ENCODE assay signal across 19 cellular contexts in the genomic region with DNA sequence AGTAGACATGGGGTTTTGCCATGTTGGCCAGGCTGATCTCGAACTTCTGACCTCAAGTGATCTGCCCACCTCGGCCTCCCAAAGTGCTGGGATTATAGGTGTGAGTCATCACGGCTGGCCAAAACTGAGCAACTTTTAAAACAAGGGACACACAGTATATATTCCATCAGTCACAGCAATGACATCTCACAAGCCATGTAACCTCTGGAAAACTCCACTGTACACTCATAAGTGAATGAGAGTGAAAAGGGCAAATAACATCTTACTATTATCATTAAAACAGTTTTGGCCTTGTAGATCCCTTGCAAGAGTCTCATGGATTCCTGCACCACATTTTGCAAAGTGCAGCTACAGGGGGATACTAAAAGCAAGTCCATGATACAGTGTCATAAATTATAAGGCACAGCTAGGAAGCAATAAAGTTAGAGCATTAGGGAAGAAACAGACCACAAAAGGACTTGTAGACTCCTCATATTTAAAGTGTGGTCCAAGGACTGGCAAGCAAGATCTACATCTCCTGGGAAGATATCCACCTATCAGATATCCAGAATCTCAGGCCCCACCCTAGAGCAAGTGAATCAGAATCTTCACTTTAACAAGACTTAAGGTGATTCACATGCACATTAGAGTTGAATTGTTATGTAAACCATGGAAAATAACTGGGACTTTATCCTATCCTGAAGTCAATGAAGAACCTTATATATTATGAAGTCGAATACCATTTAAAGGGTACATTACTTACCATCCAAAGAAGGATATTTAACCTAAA. TPM values are rescaled to one million over a fixed set of nuclear protein-coding genes. Genes with fewer than 3 reads are reported as not detected.
DNase-seq lines count a peak whose midpoint lies in the region; TF ChIP-seq lines count a peak whose summit lies in the region.
"Had no signal": no experiment of that assay in that cellular context is flagged by ENCODE, and none has a peak within 500 bp of the region (broad histone marks: within the 10 kb centered on the region; RNA-seq: fewer than 3 reads in every experiment).

No MANE protein-coding gene starts in this region.

- peak overlapping the region; percentile 72 for H3K27ac Mint-ChIP-seq in endodermal cell
- no peak overlapping the region for H3K27ac Mint-ChIP-seq in Calu3 (ENCODE audit: unreplicated experiment)
- H3K27ac Mint-ChIP-seq: mesothelial cell of epicardium had no signal

- no peaks in the 10 kb centered on the region for H3K9me3 ChIP-seq in endodermal cell (ENCODE audit: control insufficient read depth, low read length)
- H3K9me3 ChIP-seq: Peyer's patch, upper lobe of right lung had no signal

- TF ChIP-seq CTCF in endodermal cell (conservative IDR thresholded peaks at IDR 0.05) (no peak), Calu3 (IDR thresholded peaks at IDR 0.05; ENCODE audit: unreplicated experiment) (no peak)

- peaks cover 3% of the 10 kb centered on the region for H3K4me1 ChIP-seq in endodermal cell (ENCODE audit: control insufficient read depth, insufficient read depth, low read length)

- no peaks in the 10 kb centered on the region for H3K27me3 Mint-ChIP-seq in endodermal cell (ENCODE audit: insufficient read depth)
- H3K27me3 Mint-ChIP-seq in Calu3 (ENCODE audit: unreplicated experiment): no peaks in the 10 kb centered on the region

- DNase-seq in ELR (ENCODE audit: low read depth): peak; percentile 69
- peak; percentile 86 for DNase-seq in M059J (ENCODE audit: low read depth)
- DNase-seq in endodermal cell: no peak
- peak; percentile 22 for DNase-seq in left kidney (ENCODE audit: low read depth, low spot score)
- no peak for DNase-seq in Calu3
- DNase-seq in NCI-H524 (lab: John Stamatoyannopoulos, UW): no peak
- DNase-seq in kidney glomerular epithelial cell (lab: John Stamatoyannopoulos, UW): no peak
- DNase-seq in NCI-H2107 (lab: John Stamatoyannopoulos, UW): no peak
- DNase-seq: activated CD4-positive, alpha-beta T cell treated with anti-CD3 and anti-CD28 coated beads for 1 hour; activated naive CD4-positive, alpha-beta T cell treated with Interleukin-2 at 50 U/mL for 16 hours; AML-193; brain microvascular endothelial cell; DMS153; Kasumi-1; NCI-H187; NCI-H526 treated with DMSO at 0.1 percent for 48 hours; Peyer's patch; upper lobe of right lung had no signal

- H3K36me3 ChIP-seq in endodermal cell (ENCODE audit: control insufficient read depth, insufficient read depth, low read length): peaks cover 21% of the 10 kb centered on the region

- no peaks in the 10 kb centered on the region for H3K9me3 Mint-ChIP-seq in endodermal cell
- H3K9me3 Mint-ChIP-seq in Calu3 (ENCODE audit: low read depth, unreplicated experiment): no peaks in the 10 kb centered on the region
- H3K9me3 Mint-ChIP-seq: mesothelial cell of epicardium had no signal

- no peak overlapping the region for H3K4me3 Mint-ChIP-seq in endodermal cell
- no peak overlapping the region for H3K4me3 Mint-ChIP-seq in Calu3 (ENCODE audit: low read depth, unreplicated experiment)
- H3K4me3 Mint-ChIP-seq: mesothelial cell of epicardium had no signal

- no TSS peak for BruUV-seq in Calu3 (replicated peaks; lab: Mats Ljungman, UMichigan)

- H3K36me3 Mint-ChIP-seq in endodermal cell (ENCODE audit: low read depth) (peaks cover 20% of the 10 kb centered on the region), Calu3 (ENCODE audit: insufficient read depth, unreplicated experiment) (peaks cover 3% of the 10 kb centered on the region)

- no peak overlapping the region for H3K27ac ChIP-seq in endodermal cell (ENCODE audit: low read depth, low read length)
- H3K27ac ChIP-seq: brain microvascular endothelial cell, Peyer's patch, upper lobe of right lung had no signal

- no peak overlapping the region for H3K4me3 ChIP-seq in endodermal cell (ENCODE audit: low read length)
- H3K4me3 ChIP-seq: Peyer's patch, upper lobe of right lung had no signal

- intact Hi-C loops in Calu3 (cut with micrococcal nuclease; ENCODE audit: unreplicated experiment): no loop called here

- H3K27me3 ChIP-seq in endodermal cell (ENCODE audit: control insufficient read depth, insufficient read depth, low read length, poor library complexity, severe bottlenecking): no peaks in the 10 kb centered on the region
- H3K27me3 ChIP-seq: brain microvascular endothelial cell, Peyer's patch, upper lobe of right lung had no signal

- CTCF ChIA-PET in Calu3 (lab: Charles Lee): no interaction called here

- WGBS in endodermal cell (ENCODE audit: insufficient coverage in 1 of 2, insufficient read length in 1 of 2), 2 experiments: 88 to 95% methylated on average over 3 to 4 of the region's 4 CpGs

- no peak overlapping the region for H3K9ac ChIP-seq in endodermal cell (ENCODE audit: extremely low read depth, low read length, poor library complexity, severe bottlenecking)

- H3K4me1 Mint-ChIP-seq in endodermal cell: peaks cover 18% of the 10 kb centered on the region
- peaks cover 18% of the 10 kb centered on the region for H3K4me1 Mint-ChIP-seq in Calu3 (ENCODE audit: low read depth, unreplicated experiment)

RNA-seq across cellular contexts. Expression of gene SMC6, which starts 5.7 kb away (rescaled TPM):
- 12.5 and 12.9 TPM in 2 replicates for total RNA-seq in M059J (2014; rRNA removed; shearing (Covaris generic))
- total RNA-seq in endodermal cell: 10 to 100 TPM; 38.3 to 48.3 TPM
- polyA plus RNA-seq in endodermal cell (2013, experiment 1 of 2): 26.9 TPM
- 27.0 TPM for polyA plus RNA-seq in endodermal cell (2013, experiment 2 of 2)
- total RNA-seq in Calu3 (2022): 29.6 and 31.6 TPM in 2 replicates

RNA-seq across cellular contexts. Expression of gene GEN1, which starts 6.1 kb away (rescaled TPM):
- total RNA-seq in M059J (2014; rRNA removed; shearing (Covaris generic)): 7.1 and 11.3 TPM in 2 replicates
- total RNA-seq in endodermal cell (10 to 100 TPM; 24.5 to 34.5 TPM), Calu3 (2022) (29.6 and 34.8 TPM in 2 replicates)
- 12.6 TPM for polyA plus RNA-seq in endodermal cell (2013, experiment 1 of 2)
- polyA plus RNA-seq in endodermal cell (2013, experiment 2 of 2): 16.9 TPM

Comparison
In these comparisons a context has a peak if more than half of its experiments do, and no peak if none do; other contexts are left out.
1. DNase-seq: peak in ELR (single experiment), M059J (single experiment) and left kidney (single experiment); none in endodermal cell (single experiment), Calu3 (single experiment), NCI-H524 (0 of 2), kidney glomerular epithelial cell (single experiment) and NCI-H2107 (single experiment).